ENCODE assay signal across 9 cellular contexts in the genomic region with DNA sequence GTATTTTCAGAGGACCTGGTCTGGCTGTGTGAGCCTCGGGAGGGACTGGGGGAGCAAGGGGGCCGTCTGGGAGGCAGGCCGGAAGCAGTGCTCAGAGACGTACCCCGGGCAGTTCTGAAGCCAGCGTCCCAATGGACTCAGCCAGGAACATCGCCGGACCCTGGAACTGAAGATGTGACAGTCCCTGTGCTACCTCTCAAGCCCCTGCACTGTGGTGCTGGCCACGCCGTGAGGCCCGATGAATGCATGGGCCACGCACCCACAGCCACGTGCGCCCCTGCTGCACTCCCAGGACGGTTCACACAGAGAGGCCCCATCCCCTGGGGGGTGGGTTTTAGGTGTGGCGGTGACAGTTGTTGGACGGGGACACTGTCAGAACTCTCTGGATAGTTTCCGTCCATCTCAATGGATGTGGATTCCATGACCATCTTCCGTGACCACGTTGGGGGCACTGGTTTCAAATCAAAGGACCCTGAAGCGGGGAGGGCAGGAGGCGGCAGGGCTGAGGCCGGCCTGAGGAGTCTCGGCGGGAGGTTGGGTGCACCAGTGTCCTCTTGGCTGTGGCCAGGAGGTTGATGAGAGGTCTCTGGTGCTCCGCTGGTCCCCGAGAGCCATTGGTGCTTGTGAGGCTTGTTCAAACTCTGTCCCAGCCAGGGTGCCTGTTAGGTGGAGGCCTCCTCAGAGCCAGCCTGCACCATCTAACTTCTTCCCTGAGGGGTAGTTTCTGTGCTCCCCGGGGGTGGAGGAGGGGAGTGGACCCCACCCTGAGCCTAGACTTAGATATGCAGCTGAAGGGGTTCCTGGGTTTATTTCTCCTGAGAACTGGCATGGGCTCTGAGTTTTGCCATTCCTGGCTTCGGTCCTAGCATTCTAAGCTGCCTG. TPM values are rescaled to one million over a fixed set of nuclear protein-coding genes. Genes with fewer than 3 reads are reported as not detected.
DNase-seq lines count a peak whose midpoint lies in the region; ATAC-seq and TF ChIP-seq lines count a peak whose summit lies in the region.
"Had no signal": no experiment of that assay in that cellular context is flagged by ENCODE, and none has a peak within 500 bp of the region (broad histone marks: within the 10 kb centered on the region; RNA-seq: fewer than 3 reads in every experiment).

No MANE protein-coding gene starts in this region.

- no peak; the same call in 1 of the 2 replicates for ATAC-seq in WTC11
- ATAC-seq in natural killer cell treated with Interleukin-12 subunit alpha and Interleukin-12 subunit beta and Interleukin-15 and Interleukin-18, amount 100 ng/mL, for 72 hours = no peak

- H2BK120ac ChIP-seq in H9 (ENCODE audit: low read depth, low read length, poor library complexity, severe bottlenecking) (no peak overlapping the region), mesenchymal stem cell (ENCODE audit: low read depth, low read length) (no peak overlapping the region)

- H3K9ac ChIP-seq in BLaER1 treated with 17β-estradiol and CSF1 and Interleukin-3, amounts not matched to agents 10 nM and 100 nM = no peak overlapping the region
- no peak overlapping the region for H3K9ac ChIP-seq in H9 (ENCODE audit: extremely low read depth, insufficient read length, low read length)
- no peak overlapping the region for H3K9ac ChIP-seq in mesenchymal stem cell (ENCODE audit: low read length)

- H3K4me1 Mint-ChIP-seq in H9 = peaks cover 10 to 11% of the 10 kb centered on the region in 2 experiments
- peaks cover 4% of the 10 kb centered on the region; the same call in 1 of the 2 replicates for H3K4me1 Mint-ChIP-seq in WTC11
- H3K4me1 Mint-ChIP-seq in natural killer cell treated with Interleukin-12 subunit alpha and Interleukin-12 subunit beta and Interleukin-15 and Interleukin-18, amount 100 ng/mL, for 72 hours (ENCODE audit: low read depth in 2 of 2) = no peaks in the 10 kb centered on the region

- no peak overlapping the region for H3K4me3 Mint-ChIP-seq in H9
- H3K4me3 Mint-ChIP-seq in WTC11 = no peak overlapping the region
- H3K4me3 Mint-ChIP-seq in natural killer cell treated with Interleukin-12 subunit alpha and Interleukin-12 subunit beta and Interleukin-15 and Interleukin-18, amount 100 ng/mL, for 72 hours = no peak overlapping the region

- H2BK15ac ChIP-seq in H9 (ENCODE audit: low read depth, low read length) = no peak overlapping the region
- H2BK15ac ChIP-seq in mesenchymal stem cell (ENCODE audit: low read depth, poor library complexity, severe bottlenecking) = no peak overlapping the region

- no peaks in the 10 kb centered on the region for H3K23me2 ChIP-seq in H9 (ENCODE audit: insufficient read length, low read depth, low read length, poor library complexity, severe bottlenecking)

- no peak overlapping the region for H3K27ac Mint-ChIP-seq in H9
- H3K27ac Mint-ChIP-seq in WTC11 = no peak overlapping the region
- H3K27ac Mint-ChIP-seq in natural killer cell treated with Interleukin-12 subunit alpha and Interleukin-12 subunit beta and Interleukin-15 and Interleukin-18, amount 100 ng/mL, for 72 hours = no peak overlapping the region

- H2AK5ac ChIP-seq in H9 (ENCODE audit: insufficient read length, low read length) (no peak overlapping the region), mesenchymal stem cell (ENCODE audit: low read length, severe bottlenecking) (no peak overlapping the region)

- H2BK20ac ChIP-seq in H9 (ENCODE audit: low read depth, low read length, poor library complexity, severe bottlenecking) = no peak overlapping the region

- CTCF ChIA-PET in WTC11 (lab: Charles Lee) = interaction anchor here (0.5 to 2.8 kb wide), 69 partner anchors 8 to 388 kb away, joined by 3 to 35 read pairs (median 4); a partner anchor contains a TSS

- H3K27me3 ChIP-seq in BLaER1 treated with 17β-estradiol and CSF1 and Interleukin-3, amounts not matched to agents 10 nM and 100 nM = no peaks in the 10 kb centered on the region
- H3K27me3 ChIP-seq in H9 (ENCODE audit: insufficient read depth, low read length) (no peaks in the 10 kb centered on the region), mesenchymal stem cell (ENCODE audit: control insufficient read depth in 1 of 2, insufficient read depth in 1 of 2, low read length in 2 of 2) (no peaks in the 10 kb centered on the region)

- H3K4ac ChIP-seq in H9 (ENCODE audit: low read depth, low read length) = no peak overlapping the region
- no peak overlapping the region for H3K4ac ChIP-seq in mesenchymal stem cell (ENCODE audit: low read depth in 1 of 2, low read length in 2 of 2)

- H3T11ph ChIP-seq in H9 (ENCODE audit: low read length) = no peak overlapping the region

- H4K5ac ChIP-seq in H9 (ENCODE audit: insufficient read length, low read depth, low read length) = no peak overlapping the region

- TF ChIP-seq CTCF in H9 (conservative IDR thresholded peaks at IDR 0.05) (no peak), WTC11 (IDR thresholded peaks at IDR 0.05) (no peak)

- H4K91ac ChIP-seq in H9 (ENCODE audit: insufficient read length, low read depth, low read length) (no peak overlapping the region), mesenchymal stem cell (ENCODE audit: low read length) (peak overlapping the region; percentile 18)

- H3K23ac ChIP-seq in H9 (ENCODE audit: insufficient read length, low read depth, low read length) (no peak overlapping the region), mesenchymal stem cell (ENCODE audit: low read length in 2 of 2) (no peak overlapping the region)

- H3K27me3 Mint-ChIP-seq in H9 (ENCODE audit: low read depth) (peaks cover 1% of the 10 kb centered on the region), WTC11 (ENCODE audit: low read depth) (no peaks in the 10 kb centered on the region)
- peaks cover 17 to 19% of the 10 kb centered on the region in 2 donors for H3K27me3 Mint-ChIP-seq in natural killer cell treated with Interleukin-12 subunit alpha and Interleukin-12 subunit beta and Interleukin-15 and Interleukin-18, amount 100 ng/mL, for 72 hours

- no peaks in the 10 kb centered on the region for H3K9me3 Mint-ChIP-seq in H9
- no peaks in the 10 kb centered on the region for H3K9me3 Mint-ChIP-seq in WTC11
- no peaks in the 10 kb centered on the region for H3K9me3 Mint-ChIP-seq in natural killer cell treated with Interleukin-12 subunit alpha and Interleukin-12 subunit beta and Interleukin-15 and Interleukin-18, amount 100 ng/mL, for 72 hours

- H2AFZ ChIP-seq in H9 (ENCODE audit: low read length) (no peak overlapping the region), mesenchymal stem cell (ENCODE audit: low read depth, low read length) (no peak overlapping the region)

- H2BK12ac ChIP-seq in H9 (ENCODE audit: insufficient read length, low read depth, low read length) (no peak overlapping the region), mesenchymal stem cell (ENCODE audit: low read length in 2 of 2) (no peak overlapping the region)

- H4K8ac ChIP-seq in H9 (replicated peaks; ENCODE audit: insufficient read length, low read depth, low read length) = no peak overlapping the region
- no peak overlapping the region for H4K8ac ChIP-seq in mesenchymal stem cell (ENCODE audit: low read length)

- peak overlapping the region in 8 of 11 experiments; percentile 48 to 90 (median 73); a peak in 15 of 22 replicates for H3K4me2 ChIP-seq in BLaER1 treated with 17β-estradiol and CSF1 and Interleukin-3, amounts not matched to agents 10 nM and 100 nM
- H3K4me2 ChIP-seq in H9 (ENCODE audit: insufficient read depth, insufficient read length, low read length) (no peak overlapping the region), mesenchymal stem cell (ENCODE audit: low read length, poor library complexity, severe bottlenecking) (no peak overlapping the region)

- no peak overlapping the region for H3K27ac ChIP-seq in BLaER1 treated with 17β-estradiol and CSF1 and Interleukin-3, amounts not matched to agents 10 nM and 100 nM
- H3K27ac ChIP-seq in H9 (ENCODE audit: insufficient read length, low read depth, low read length) (no peak overlapping the region), mesenchymal stem cell (ENCODE audit: low read length, poor library complexity, severe bottlenecking) (no peak overlapping the region)

- H3K79me2 ChIP-seq in H9 (ENCODE audit: insufficient read depth, low read length) = no peaks in the 10 kb centered on the region

- no peak overlapping the region for H3K56ac ChIP-seq in H9 (ENCODE audit: insufficient read length, low read depth, low read length)

- H3K36me3 ChIP-seq in BLaER1 treated with 17β-estradiol and CSF1 and Interleukin-3, amounts not matched to agents 10 nM and 100 nM = peaks cover 9 to 34% (median 24%) of the 10 kb centered on the region in 11 experiments
- H3K36me3 ChIP-seq in mesenchymal stem cell (ENCODE audit: control insufficient read depth in 1 of 2, insufficient read depth in 2 of 2, low read depth in 1 of 2, low read length in 2 of 2) = peaks cover 28 to 52% of the 10 kb centered on the region in 2 experiments

- no peaks in the 10 kb centered on the region for H3K9me3 ChIP-seq in BLaER1 treated with 17β-estradiol and CSF1 and Interleukin-3, amounts not matched to agents 10 nM and 100 nM (replicated peaks in 1 of 11)
- H3K9me3 ChIP-seq in H9 (ENCODE audit: control insufficient read depth, low read depth, low read length) = no peaks in the 10 kb centered on the region
- H3K9me3 ChIP-seq in mesenchymal stem cell (ENCODE audit: control insufficient read depth, low read length) = no peaks in the 10 kb centered on the region
- H3K9me3 ChIP-seq: HAP-1 had no signal

- no CpG with 5 or more reads among the region's 29 CpGs for WGBS in H9 (ENCODE audit: extremely low coverage, insufficient read length, low lambda C conversion rate)
- WGBS in mesenchymal stem cell = 92% methylated on average over 27 of the region's 29 CpGs

- no peak overlapping the region for H3K4me3 ChIP-seq in BLaER1 treated with 17β-estradiol and CSF1 and Interleukin-3, amounts not matched to agents 10 nM and 100 nM
- no peak overlapping the region for H3K4me3 ChIP-seq in mesenchymal stem cell (ENCODE audit: insufficient read depth in 1 of 2, low read depth in 1 of 2, low read length in 2 of 2)
- H3K4me3 ChIP-seq: HAP-1, K562 had no signal

- H3K36me3 Mint-ChIP-seq in H9 (ENCODE audit: insufficient read depth in 1 of 3, low read depth in 3 of 3) (peaks cover 22 to 84% (median 40%) of the 10 kb centered on the region in 3 experiments), WTC11 (peaks cover 36% of the 10 kb centered on the region)
- H3K36me3 Mint-ChIP-seq in natural killer cell treated with Interleukin-12 subunit alpha and Interleukin-12 subunit beta and Interleukin-15 and Interleukin-18, amount 100 ng/mL, for 72 hours = no peaks in the 10 kb centered on the region

- H3K79me1 ChIP-seq in H9 (ENCODE audit: insufficient read depth, low read depth, low read length, poor library complexity, severe bottlenecking) (no peaks in the 10 kb centered on the region), mesenchymal stem cell (replicated peaks; ENCODE audit: low read length, poor library complexity, severe bottlenecking) (peaks cover 4% of the 10 kb centered on the region)

- H2BK5ac ChIP-seq in H9 (ENCODE audit: insufficient read length, low read length) (no peak overlapping the region), mesenchymal stem cell (ENCODE audit: low read depth, low read length, poor library complexity, severe bottlenecking) (no peak overlapping the region)

- H3K14ac ChIP-seq in H9 (ENCODE audit: insufficient read depth, low read length) (no peak overlapping the region), mesenchymal stem cell (ENCODE audit: low read length in 2 of 2) (no peak overlapping the region)

- H3K18ac ChIP-seq in H9 (ENCODE audit: insufficient read length, low read depth, low read length) = no peak overlapping the region
- no peak overlapping the region for H3K18ac ChIP-seq in mesenchymal stem cell (ENCODE audit: low read depth in 1 of 2, low read length in 2 of 2)

- DNase-seq in H9 (peak; percentile 37), WTC11 (ENCODE audit: low spot score) (peak; percentile 9), mesenchymal stem cell (no peak), NCI-H748 (lab: John Stamatoyannopoulos, UW; ENCODE audit: unreplicated experiment) (no peak), DMS79 (lab: John Stamatoyannopoulos, UW) (no peak)
- DNase-seq in natural killer cell treated with Interleukin-12 subunit alpha and Interleukin-12 subunit beta and Interleukin-15 and Interleukin-18, amount 100 ng/mL, for 72 hours (ENCODE audit: low spot score) = no peak

- POLR2A ChIA-PET in WTC11 (lab: Charles Lee) = no interaction called here

- peaks cover 18 to 100% (median 97%) of the 10 kb centered on the region in 10 experiments for H3K4me1 ChIP-seq in BLaER1 treated with 17β-estradiol and CSF1 and Interleukin-3, amounts not matched to agents 10 nM and 100 nM
- H3K4me1 ChIP-seq in H9 (ENCODE audit: insufficient read depth, low read length) (no peaks in the 10 kb centered on the region; the same call in 1 of the 2 replicates), mesenchymal stem cell (ENCODE audit: control insufficient read depth, insufficient read depth, low read depth, low read length) (peaks cover 1% of the 10 kb centered on the region)

- H4K20me1 ChIP-seq in BLaER1 treated with 17β-estradiol and CSF1 and Interleukin-3, amounts not matched to agents 10 nM and 100 nM = peaks cover 0 to 65% (median 55%) of the 10 kb centered on the region in 11 experiments; a peak in 18 of 22 replicates
- H4K20me1 ChIP-seq in H9 (ENCODE audit: control insufficient read depth, insufficient read depth, insufficient read length) = no peaks in the 10 kb centered on the region

RNA-seq across cellular contexts. Expression of a gene that starts 36.3 kb away (rescaled TPM):
- 16.8 and 19.0 TPM in 2 replicates for total RNA-seq in H9 (2021)
- total RNA-seq in WTC11 (2021) = 21.8 to 27.6 TPM (median 23.9 TPM) in 3 replicates
- 22.0 TPM for polyA plus RNA-seq in mesenchymal stem cell (2013, experiment 1 of 2)
- 21.7 TPM for polyA plus RNA-seq in mesenchymal stem cell (2013, experiment 2 of 2)
- under 1 TPM in 1 of 2 donors, not detected in 1; 0.10 TPM for total RNA-seq in natural killer cell treated with Interleukin-12 subunit alpha and Interleukin-12 subunit beta and Interleukin-15 and Interleukin-18, amount 100 ng/mL, for 72 hours

Comparison
In these comparisons a context has a peak if more than half of its experiments do, and no peak if none do; other contexts are left out.
1. H3K4me2 ChIP-seq: peak in BLaER1 treated with 17β-estradiol and CSF1 and Interleukin-3, amounts not matched to agents 10 nM and 100 nM (8 of 11); none in H9 (single experiment) and mesenchymal stem cell (single experiment).
2. DNase-seq: peak in H9 (single experiment) and WTC11 (single experiment); none in mesenchymal stem cell (single experiment), natural killer cell treated with Interleukin-12 subunit alpha and Interleukin-12 subunit beta and Interleukin-15 and Interleukin-18, amount 100 ng/mL, for 72 hours (single experiment), NCI-H748 (single experiment) and DMS79 (single experiment).
3. RNA of a gene that starts 36.3 kb away (total RNA-seq): 21.8 to 27.6 TPM in WTC11 and 16.8 to 19.0 TPM in H9; 0.10 TPM in natural killer cell treated with Interleukin-12 subunit alpha and Interleukin-12 subunit beta and Interleukin-15 and Interleukin-18, amount 100 ng/mL, for 72 hours; every median in the first group is over 10 times any median in the second.